In genomic region chr3:22606938-22607337, GRCh38 we compare ENCODE assay signal across 36 cellular contexts.
"Had no signal": no experiment of that assay in that cellular context is flagged by ENCODE, and none has a peak within 500 bp of the region (broad histone marks: within the 10 kb centered on the region; RNA-seq: fewer than 3 reads in every experiment).

No MANE protein-coding gene starts in this region.

- DNase-seq: activated CD4-positive, alpha-beta memory T cell treated with anti-CD3 and anti-CD28 coated beads, Interleukin-2, amount 10 ng/mL, durations not matched to agents 7 days and 5 days; activated CD4-positive, alpha-beta T cell treated with anti-CD3 and anti-CD28 coated beads, Interleukin-2, amount 10 ng/mL, durations not matched to agents 24 days and 14 days; activated CD8-positive, alpha-beta memory T cell treated with anti-CD3 and anti-CD28 coated beads, Interleukin-2, amount 50 U/mL, for 48 hours; activated gamma-delta T cell treated with Interleukin-2 at 50 U/mL for 16 hours; activated naive CD4-positive, alpha-beta T cell treated with anti-CD3 and anti-CD28 coated beads, Interleukin-2, amount 50 U/mL, for 16 hours; activated T-cell treated with anti-CD3 and anti-CD28 coated beads, Interleukin-2, amount 50 U/mL, for 4 hours; amniotic stem cell; brain microvascular endothelial cell; dermis blood vessel endothelial cell; effector CD4-positive, alpha-beta T cell; heart left ventricle; left cardiac atrium; left ventricle myocardium superior; naive thymus-derived CD4-positive, alpha-beta T cell; occipital lobe; psoas muscle; stimulated activated CD4-positive, alpha-beta T cell treated with anti-CD3 and anti-CD28 coated beads, Interleukin-1b, Interleukin-23, amount 100 ng/mL, for 48 hours; stimulated activated CD4-positive, alpha-beta T cell treated with anti-CD3 and anti-CD28 coated beads, Interleukin-4, amount 100 ng/mL, for 4 hours; stimulated activated CD8-positive, alpha-beta memory T cell treated with anti-CD3 and anti-CD28 coated beads, Interleukin-4, amount 100 ng/mL, for 48 hours; stimulated activated naive CD8-positive, alpha-beta T cell treated with anti-CD3 and anti-CD28 coated beads, Interleukin-15, amount 100 ng/mL, for 72 hours; substantia nigra; T-helper 17 cell; T1000; uterus; WERI-Rb-1 had no signal

- H3K9me3 Mint-ChIP-seq: activated CD4-positive, alpha-beta T cell treated with anti-CD3 and anti-CD28 coated beads, Interleukin-2, amount 10 ng/mL, durations not matched to agents 24 days and 14 days; mesothelial cell of epicardium; neural progenitor cell; stimulated activated memory B cell treated with anti-CD40 and anti-IgM and Interleukin-4, amounts not matched to agents 10 μg/mL and 1 μg/mL and 100 μg/mL, for 72 hours; stimulated activated naive CD8-positive, alpha-beta T cell treated with anti-CD3 and anti-CD28 coated beads, Interleukin-15, amount 100 ng/mL, for 72 hours; type B pancreatic cell had no signal

- H3K79me2 ChIP-seq: parathyroid adenoma had no signal

- H3K4me1 Mint-ChIP-seq: activated CD4-positive, alpha-beta memory T cell treated with anti-CD3 and anti-CD28 coated beads, Interleukin-2, amount 10 ng/mL, durations not matched to agents 7 days and 5 days; activated CD4-positive, alpha-beta T cell treated with anti-CD3 and anti-CD28 coated beads, Interleukin-2, amount 10 ng/mL, durations not matched to agents 24 days and 14 days; activated T-helper 17 cell treated with anti-CD3 and anti-CD28 coated beads, Interleukin-2, amount 50 U/mL, for 72 hours; central memory CD8-positive, alpha-beta T cell; mesothelial cell of epicardium; naive thymus-derived CD4-positive, alpha-beta T cell; neural progenitor cell; stimulated activated memory B cell treated with anti-CD40 and anti-IgM and Interleukin-4, amounts not matched to agents 10 μg/mL and 1 μg/mL and 100 μg/mL, for 72 hours; stimulated activated naive CD8-positive, alpha-beta T cell treated with anti-CD3 and anti-CD28 coated beads, Interleukin-15, amount 100 ng/mL, for 72 hours; T-helper 17 cell had no signal

- H3K27me3 Mint-ChIP-seq: activated CD4-positive, alpha-beta memory T cell treated with anti-CD3 and anti-CD28 coated beads, Interleukin-2, amount 10 ng/mL, durations not matched to agents 7 days and 5 days; activated CD4-positive, alpha-beta T cell treated with anti-CD3 and anti-CD28 coated beads, Interleukin-2, amount 10 ng/mL, durations not matched to agents 24 days and 14 days; activated T-helper 17 cell treated with anti-CD3 and anti-CD28 coated beads, Interleukin-2, amount 50 U/mL, for 72 hours; central memory CD8-positive, alpha-beta T cell; stimulated activated memory B cell treated with anti-CD40 and anti-IgM and Interleukin-4, amounts not matched to agents 10 μg/mL and 1 μg/mL and 100 μg/mL, for 72 hours; stimulated activated naive CD8-positive, alpha-beta T cell treated with anti-CD3 and anti-CD28 coated beads, Interleukin-15, amount 100 ng/mL, for 72 hours; T-helper 17 cell; type B pancreatic cell had no signal

- H3K4me2 ChIP-seq: neural progenitor cell, smooth muscle cell had no signal

- ATAC-seq: activated CD4-positive, CD25-positive, alpha-beta regulatory T cell treated with anti-CD3 and anti-CD28 coated beads, Interleukin-2, amount 50 U/mL, for 24 hours; activated T-cell treated with anti-CD3 and anti-CD28 coated beads, Interleukin-2, amount 50 U/mL, for 4 hours; activated T-helper 17 cell treated with anti-CD3 and anti-CD28 coated beads, Interleukin-2, amount 50 U/mL, for 72 hours; gastroesophageal sphincter; heart left ventricle; left cardiac atrium; left ventricle myocardium superior; naive thymus-derived CD4-positive, alpha-beta T cell; psoas muscle; stimulated activated naive CD8-positive, alpha-beta T cell treated with anti-CD3 and anti-CD28 coated beads, Interleukin-15, amount 100 ng/mL, for 72 hours; T-helper 17 cell had no signal

- H3K36me3 ChIP-seq: brain microvascular endothelial cell, gastroesophageal sphincter, heart left ventricle, neural progenitor cell, right atrium auricular region, uterus, WERI-Rb-1 had no signal

- H3K9me3 ChIP-seq: gastroesophageal sphincter, psoas muscle, right atrium auricular region, uterus had no signal

- H3K4me3 ChIP-seq: gastroesophageal sphincter, heart left ventricle, neural progenitor cell, psoas muscle, right atrium auricular region, smooth muscle cell, uterus had no signal

- H3K36me3 Mint-ChIP-seq: mesothelial cell of epicardium; naive thymus-derived CD4-positive, alpha-beta T cell; neural progenitor cell; stimulated activated memory B cell treated with anti-CD40 and anti-IgM and Interleukin-4, amounts not matched to agents 10 μg/mL and 1 μg/mL and 100 μg/mL, for 72 hours; type B pancreatic cell had no signal

- H3K27ac Mint-ChIP-seq: activated CD4-positive, alpha-beta memory T cell treated with anti-CD3 and anti-CD28 coated beads, Interleukin-2, amount 10 ng/mL, durations not matched to agents 7 days and 5 days; activated CD4-positive, alpha-beta T cell treated with anti-CD3 and anti-CD28 coated beads, Interleukin-2, amount 10 ng/mL, durations not matched to agents 24 days and 14 days; activated T-helper 17 cell treated with anti-CD3 and anti-CD28 coated beads, Interleukin-2, amount 50 U/mL, for 72 hours; mesothelial cell of epicardium; naive thymus-derived CD4-positive, alpha-beta T cell; neural progenitor cell; stimulated activated memory B cell treated with anti-CD40 and anti-IgM and Interleukin-4, amounts not matched to agents 10 μg/mL and 1 μg/mL and 100 μg/mL, for 72 hours; stimulated activated naive CD8-positive, alpha-beta T cell treated with anti-CD3 and anti-CD28 coated beads, Interleukin-15, amount 100 ng/mL, for 72 hours; T-helper 17 cell; type B pancreatic cell had no signal

- H3K4me3 Mint-ChIP-seq: activated CD4-positive, alpha-beta memory T cell treated with anti-CD3 and anti-CD28 coated beads, Interleukin-2, amount 10 ng/mL, durations not matched to agents 7 days and 5 days; activated CD4-positive, alpha-beta T cell treated with anti-CD3 and anti-CD28 coated beads, Interleukin-2, amount 10 ng/mL, durations not matched to agents 24 days and 14 days; activated T-cell treated with anti-CD3 and anti-CD28 coated beads, Interleukin-2, amount 50 U/mL, for 4 hours; activated T-helper 17 cell treated with anti-CD3 and anti-CD28 coated beads, Interleukin-2, amount 50 U/mL, for 72 hours; central memory CD8-positive, alpha-beta T cell; mesothelial cell of epicardium; naive thymus-derived CD4-positive, alpha-beta T cell; neural progenitor cell; stimulated activated memory B cell treated with anti-CD40 and anti-IgM and Interleukin-4, amounts not matched to agents 10 μg/mL and 1 μg/mL and 100 μg/mL, for 72 hours; stimulated activated naive CD8-positive, alpha-beta T cell treated with anti-CD3 and anti-CD28 coated beads, Interleukin-15, amount 100 ng/mL, for 72 hours; T-helper 17 cell; type B pancreatic cell had no signal

- H3K27ac ChIP-seq: brain microvascular endothelial cell, gastroesophageal sphincter, heart left ventricle, neural progenitor cell, parathyroid adenoma, psoas muscle, right atrium auricular region, uterus, WERI-Rb-1 had no signal

- H2AFZ ChIP-seq: neural progenitor cell, parathyroid adenoma had no signal

- H3K4me1 ChIP-seq: gastroesophageal sphincter, neural progenitor cell, parathyroid adenoma, psoas muscle, right atrium auricular region, uterus had no signal

- H3K27me3 ChIP-seq: brain microvascular endothelial cell, gastroesophageal sphincter, heart left ventricle, neural progenitor cell, right atrium auricular region, uterus had no signal

- H3K9ac ChIP-seq: neural progenitor cell, parathyroid adenoma had no signal
